22 cellular contexts compared by ENCODE assay signal in genomic region chr18:73913505-73913904, GRCh38.
"Had no signal": no experiment of that assay in that cellular context is flagged by ENCODE, and none has a peak within 500 bp of the region (broad histone marks: within the 10 kb centered on the region; RNA-seq: fewer than 3 reads in every experiment).

No MANE protein-coding gene starts in this region.

- H3K27ac ChIP-seq: colonic mucosa, coronary artery, dorsolateral prefrontal cortex, epithelial cell of prostate, esophagus squamous epithelium, foreskin keratinocyte, gastrocnemius medialis, gastroesophageal sphincter, heart left ventricle, heart right ventricle had no signal

- H3K9me3 ChIP-seq: colonic mucosa, esophagus squamous epithelium, gastrocnemius medialis, gastroesophageal sphincter, heart left ventricle, heart right ventricle had no signal

- H3K36me3 ChIP-seq: colonic mucosa, esophagus squamous epithelium, gastrocnemius medialis, gastroesophageal sphincter, heart left ventricle, heart right ventricle had no signal

- H3K27me3 ChIP-seq: colonic mucosa, esophagus squamous epithelium, foreskin keratinocyte, gastrocnemius medialis, heart left ventricle, heart right ventricle had no signal

- H3K4me1 ChIP-seq: colonic mucosa, esophagus squamous epithelium, foreskin keratinocyte, gastrocnemius medialis, gastroesophageal sphincter, heart left ventricle, heart right ventricle had no signal

- H3K4me3 ChIP-seq: colonic mucosa, coronary artery, dorsolateral prefrontal cortex, esophagus squamous epithelium, gastrocnemius medialis, gastroesophageal sphincter, heart left ventricle, heart right ventricle had no signal

- DNase-seq: colonic mucosa; cortex of kidney; dermis blood vessel endothelial cell; dorsolateral prefrontal cortex; effector CD4-positive, alpha-beta T cell; effector CD8-positive, alpha-beta T cell; effector memory CD4-positive, alpha-beta T cell; effector memory CD8-positive, alpha-beta T cell; endodermal cell; erythroblast; esophagus squamous epithelium; foreskin fibroblast; foreskin keratinocyte; foreskin melanocyte; gastrocnemius medialis; glutamatergic neuron; head of caudate nucleus; heart left ventricle; heart right ventricle had no signal
